Comparison of ENCODE assay signal across 12 cellular contexts in genomic region chr6:32114853-32115252, GRCh38. TPM values are rescaled to one million over a fixed set of nuclear protein-coding genes. Genes with fewer than 3 reads are reported as not detected.
DNase-seq lines count a peak whose midpoint lies in the region; ATAC-seq, FAIRE-seq and TF ChIP-seq lines count a peak whose summit lies in the region.
"Had no signal": no experiment of that assay in that cellular context is flagged by ENCODE, and none has a peak within 500 bp of the region (broad histone marks: within the 10 kb centered on the region; RNA-seq: fewer than 3 reads in every experiment).

No MANE protein-coding gene starts in this region.

- H3K36me3 ChIP-seq in heart right ventricle = peaks cover 0 to 52% (median 24%) of the 10 kb centered on the region in 9 donors
- H3K36me3 ChIP-seq in astrocyte (ENCODE audit: insufficient read depth, low read length) = peaks cover 17% of the 10 kb centered on the region
- peaks cover 25 to 42% of the 10 kb centered on the region in 2 donors for H3K36me3 ChIP-seq in kidney (ENCODE audit: control insufficient read depth in 1 of 2, insufficient read depth in 2 of 2, low read length in 2 of 2)
- peaks cover 39% of the 10 kb centered on the region for H3K36me3 ChIP-seq in upper lobe of right lung

- H3K9ac ChIP-seq in astrocyte (ENCODE audit: low read length) = no peak overlapping the region
- H3K9ac ChIP-seq in kidney (ENCODE audit: low read length in 2 of 2) = no peak overlapping the region

- peaks cover 17% of the 10 kb centered on the region for H3K36me3 Mint-ChIP-seq in astrocyte (ENCODE audit: low read depth, unreplicated experiment)
- H3K36me3 Mint-ChIP-seq in activated CD4-positive, alpha-beta memory T cell treated with anti-CD3 and anti-CD28 coated beads, Interleukin-2, amount 10 ng/mL, durations not matched to agents 7 days and 5 days (ENCODE audit: low read depth) = peaks cover 56% of the 10 kb centered on the region

- H3K27ac ChIP-seq in heart right ventricle (peak overlapping the region in 9 of 10 donors; percentile 5 to 96 (median 84)), astrocyte (ENCODE audit: low read depth, low read length) (no peak overlapping the region), kidney (ENCODE audit: low read depth in 2 of 2, low read length in 2 of 2) (peak overlapping the region; percentile 7 to 16), upper lobe of right lung (peak overlapping the region; percentile 77)

- FAIRE-seq in astrocyte (lab: Jason Lieb, UNC) = no peak
- FAIRE-seq in kidney (lab: Jason Lieb, UNC) = no peak

- H3K9me3 ChIP-seq in heart right ventricle (no peaks in the 10 kb centered on the region), astrocyte (ENCODE audit: insufficient read depth, low read depth, low read length) (no peaks in the 10 kb centered on the region), kidney (ENCODE audit: control insufficient read depth in 1 of 2, low read length in 2 of 2) (no peaks in the 10 kb centered on the region), upper lobe of right lung (no peaks in the 10 kb centered on the region)

- H3K4me3 ChIP-seq in heart right ventricle (no peak overlapping the region), astrocyte (ENCODE audit: insufficient read depth, low read depth, low read length) (no peak overlapping the region), kidney (ENCODE audit: low read length in 2 of 2) (no peak overlapping the region), upper lobe of right lung (no peak overlapping the region)
- H3K4me3 ChIP-seq: skin epidermis had no signal

- ATAC-seq in heart right ventricle (no peak), Right ventricle myocardium inferior (no peak), upper lobe of right lung (no peak)

- no peak for DNase-seq in heart right ventricle
- DNase-seq in Right ventricle myocardium inferior (ENCODE audit: missing footprints) = no peak
- DNase-seq in astrocyte (ENCODE audit: low read depth) = no peak
- DNase-seq in kidney = no peak
- no peak for DNase-seq in upper lobe of right lung
- no peak for DNase-seq in putamen (ENCODE audit: low spot score)
- DNase-seq in activated CD4-positive, alpha-beta memory T cell treated with anti-CD3 and anti-CD28 coated beads, Interleukin-2, amount 10 ng/mL, durations not matched to agents 7 days and 5 days = no peak
- DNase-seq in ACHN = no peak
- DNase-seq: Karpas-422, NCI-H82 had no signal

- TF ChIP-seq CTCF in heart right ventricle (IDR thresholded peaks at IDR 0.05) = no peak
- TF ChIP-seq CTCF in astrocyte (IDR thresholded peaks at IDR 0.05; ENCODE audit: insufficient read depth, low read depth, low read length) = no peak
- no peak for TF ChIP-seq CTCF in kidney (IDR thresholded peaks at IDR 0.05; ENCODE audit: borderline replicate concordance, extremely low read depth, insufficient read depth)
- TF ChIP-seq CTCF in upper lobe of right lung (IDR thresholded peaks at IDR 0.05) = no peak

- no peak overlapping the region for H2AFZ ChIP-seq in astrocyte (ENCODE audit: low read depth, low read length)

- H4K20me1 ChIP-seq in astrocyte (ENCODE audit: insufficient read depth, low read length) = peaks cover 19% of the 10 kb centered on the region

- peaks cover 8% of the 10 kb centered on the region for H3K4me1 Mint-ChIP-seq in astrocyte (ENCODE audit: low read depth, unreplicated experiment)
- peaks cover 2% of the 10 kb centered on the region for H3K4me1 Mint-ChIP-seq in activated CD4-positive, alpha-beta memory T cell treated with anti-CD3 and anti-CD28 coated beads, Interleukin-2, amount 10 ng/mL, durations not matched to agents 7 days and 5 days

- no peaks in the 10 kb centered on the region for H3K79me2 ChIP-seq in astrocyte (ENCODE audit: insufficient read depth, low read length)

- H3K9me3 Mint-ChIP-seq in astrocyte (ENCODE audit: unreplicated experiment) = no peaks in the 10 kb centered on the region
- no peaks in the 10 kb centered on the region for H3K9me3 Mint-ChIP-seq in activated CD4-positive, alpha-beta memory T cell treated with anti-CD3 and anti-CD28 coated beads, Interleukin-2, amount 10 ng/mL, durations not matched to agents 7 days and 5 days

- 61 to 72% methylated on average over 9 of the region's 9 CpGs for WGBS in heart right ventricle, 2 donors

- peaks cover 21 to 70% (median 58%) of the 10 kb centered on the region in 9 donors for H3K4me1 ChIP-seq in heart right ventricle
- peaks cover 18% of the 10 kb centered on the region for H3K4me1 ChIP-seq in astrocyte (ENCODE audit: insufficient read depth, low read length)
- H3K4me1 ChIP-seq in kidney (ENCODE audit: control insufficient read depth in 1 of 2, insufficient read depth in 1 of 2, low read depth in 1 of 2, low read length in 2 of 2) = peaks cover 11 to 23% of the 10 kb centered on the region in 2 donors
- peaks cover 50% of the 10 kb centered on the region for H3K4me1 ChIP-seq in upper lobe of right lung

- H3K27ac Mint-ChIP-seq in astrocyte (ENCODE audit: unreplicated experiment) = peak overlapping the region; percentile 87
- H3K27ac Mint-ChIP-seq in activated CD4-positive, alpha-beta memory T cell treated with anti-CD3 and anti-CD28 coated beads, Interleukin-2, amount 10 ng/mL, durations not matched to agents 7 days and 5 days = no peak overlapping the region

- H3K27me3 Mint-ChIP-seq in astrocyte (ENCODE audit: low read depth, unreplicated experiment) = peaks cover 16% of the 10 kb centered on the region
- H3K27me3 Mint-ChIP-seq in activated CD4-positive, alpha-beta memory T cell treated with anti-CD3 and anti-CD28 coated beads, Interleukin-2, amount 10 ng/mL, durations not matched to agents 7 days and 5 days = peaks cover 2% of the 10 kb centered on the region

- peak overlapping the region; percentile 21 for H3K4me2 ChIP-seq in astrocyte (ENCODE audit: low read length)

- in situ Hi-C loops in ACHN (cut with HindIII; ENCODE audit: low pct_ligation_motif_present, low pct_unique_long_range_greater_than_20kb, low sequenced_read_pairs) = no loop called here

- H3K27me3 ChIP-seq in heart right ventricle (no peaks in the 10 kb centered on the region), astrocyte (ENCODE audit: insufficient read depth, low read length) (no peaks in the 10 kb centered on the region), upper lobe of right lung (no peaks in the 10 kb centered on the region)

- intact Hi-C loops in heart right ventricle (cut with DNase I) = loop anchor here in 6 of 10 donors (5.0 to 10.0 kb wide), 5 partner anchors 37 to 130 kb away; partner anchors contain the start of genes PPT2 (in 2 of the 6) and PRRT1 (in 2 of the 6)
- intact Hi-C loops in Right ventricle myocardium inferior (cut with DNase I) = loop anchor here (10.0 kb wide), 1 partner anchor 130 kb away; no protein-coding TSS in a partner anchor
- intact Hi-C loops in kidney (cut with DNase I) = no loop called here
- intact Hi-C loops in upper lobe of right lung (cut with DNase I) = no loop called here

- no peak overlapping the region for H3K4me3 Mint-ChIP-seq in astrocyte (ENCODE audit: unreplicated experiment)
- no peak overlapping the region for H3K4me3 Mint-ChIP-seq in activated CD4-positive, alpha-beta memory T cell treated with anti-CD3 and anti-CD28 coated beads, Interleukin-2, amount 10 ng/mL, durations not matched to agents 7 days and 5 days

- POLR2A ChIA-PET in activated CD4-positive, alpha-beta memory T cell treated with anti-CD3 and anti-CD28 coated beads, Interleukin-2, amount 10 ng/mL, durations not matched to agents 7 days and 5 days (lab: Charles Lee) = interaction anchor here (1.6 kb wide), 1 partner anchor 13 kb away, joined by 7 read pairs; the partner anchor contains the start of gene ATF6B

- CTCF ChIA-PET in activated CD4-positive, alpha-beta memory T cell treated with anti-CD3 and anti-CD28 coated beads, Interleukin-2, amount 10 ng/mL, durations not matched to agents 7 days and 5 days (lab: Charles Lee) = interaction anchor here (0.7 kb wide), 1 partner anchor 40 kb away, joined by 3 read pairs; no protein-coding TSS in a partner anchor

RNA-seq across cellular contexts. Expression of gene TNXB, which starts 5.7 kb away (rescaled TPM):
- total RNA-seq in heart right ventricle (100 to 1,000 TPM in 1 of 10 donors, 10 to 100 TPM in 9; 36.2 to 123 (median 61.4) TPM), Right ventricle myocardium inferior (73.3 TPM), astrocyte (1.8 and 2.3 TPM in 2 replicates), kidney (88.2 TPM), upper lobe of right lung (162 TPM)
- polyA plus RNA-seq in heart right ventricle (10 to 100 TPM; 49.0 to 96.7 TPM), kidney (ENCODE audit: insufficient read depth, low read depth, low replicate concordance) (13.3 TPM)
- 1 to 10 TPM; 5.7 to 6.4 TPM for total RNA-seq in activated CD4-positive, alpha-beta memory T cell treated with anti-CD3 and anti-CD28 coated beads, Interleukin-2, amount 10 ng/mL, durations not matched to agents 7 days and 5 days

RNA-seq across cellular contexts. Expression of gene ATF6B, which starts 13.2 kb away (rescaled TPM):
- total RNA-seq in heart right ventricle = 10 to 100 TPM; 20.1 to 44.4 (median 29.4) TPM
- polyA plus RNA-seq in heart right ventricle = 10 to 100 TPM; 23.4 to 47.0 TPM
- 24.4 TPM for total RNA-seq in Right ventricle myocardium inferior
- 68.7 and 70.1 TPM in 2 replicates for total RNA-seq in astrocyte
- total RNA-seq in kidney = 104 TPM
- polyA plus RNA-seq in kidney (ENCODE audit: insufficient read depth, low read depth, low replicate concordance) = 40.3 TPM
- 78.1 TPM for total RNA-seq in upper lobe of right lung
- 100 to 1,000 TPM; 142 to 147 TPM for total RNA-seq in activated CD4-positive, alpha-beta memory T cell treated with anti-CD3 and anti-CD28 coated beads, Interleukin-2, amount 10 ng/mL, durations not matched to agents 7 days and 5 days

RNA-seq across cellular contexts. Expression of gene FKBPL, which starts 15.2 kb away (rescaled TPM):
- 1 to 10 TPM in 8 of 10 donors, under 1 TPM in 2; 0.72 to 3.4 (median 2.2) TPM for total RNA-seq in heart right ventricle
- polyA plus RNA-seq in heart right ventricle = 1 to 10 TPM; 3.4 to 7.2 TPM
- total RNA-seq in Right ventricle myocardium inferior = 2.8 TPM
- total RNA-seq in astrocyte = 5.2 TPM in 2 replicates
- total RNA-seq in kidney = 4.8 TPM
- polyA plus RNA-seq in kidney (ENCODE audit: insufficient read depth, low read depth, low replicate concordance) = 5.7 TPM
- total RNA-seq in upper lobe of right lung = 4.3 TPM
- 1 to 10 TPM; 7.6 to 8.6 TPM for total RNA-seq in activated CD4-positive, alpha-beta memory T cell treated with anti-CD3 and anti-CD28 coated beads, Interleukin-2, amount 10 ng/mL, durations not matched to agents 7 days and 5 days

RNA-seq across cellular contexts. Expression of gene PRRT1, which starts 36.9 kb away (rescaled TPM):
- total RNA-seq in heart right ventricle = 1 to 10 TPM in 3 of 10 donors, under 1 TPM in 7; 0.17 to 1.4 (median 0.49) TPM
- polyA plus RNA-seq in heart right ventricle = 1 to 10 TPM; 1.1 to 2.9 TPM
- 0.46 TPM for total RNA-seq in Right ventricle myocardium inferior
- total RNA-seq in astrocyte = 0.45 and 0.67 TPM in 2 replicates
- total RNA-seq in kidney = 2.4 TPM
- polyA plus RNA-seq in kidney (ENCODE audit: insufficient read depth, low read depth, low replicate concordance) = 4.0 TPM
- 1.4 TPM for total RNA-seq in upper lobe of right lung
- under 1 TPM; 0.13 to 0.28 TPM for total RNA-seq in activated CD4-positive, alpha-beta memory T cell treated with anti-CD3 and anti-CD28 coated beads, Interleukin-2, amount 10 ng/mL, durations not matched to agents 7 days and 5 days
- total RNA-seq: kidney epithelial cell had no signal

RNA-seq across cellular contexts. Expression of gene PPT2, which starts 39.1 kb away (rescaled TPM):
- total RNA-seq in heart right ventricle (10 to 100 TPM; 18.0 to 31.8 (median 23.7) TPM), Right ventricle myocardium inferior (22.8 TPM), astrocyte (25.6 and 33.0 TPM in 2 replicates), kidney (23.0 TPM), upper lobe of right lung (19.2 TPM)
- polyA plus RNA-seq in heart right ventricle (10 to 100 TPM; 16.8 to 17.6 TPM), kidney (ENCODE audit: insufficient read depth, low read depth, low replicate concordance) (20.3 TPM)
- 1 to 10 TPM; 8.3 to 9.4 TPM for total RNA-seq in activated CD4-positive, alpha-beta memory T cell treated with anti-CD3 and anti-CD28 coated beads, Interleukin-2, amount 10 ng/mL, durations not matched to agents 7 days and 5 days

Comparison
In these comparisons a context has a peak if more than half of its experiments do, and no peak if none do; other contexts are left out.
1. RNA of gene TNXB, which starts 5.7 kb away (total RNA-seq): 162 TPM in upper lobe of right lung (single experiment), 88.2 TPM in kidney (single experiment), 73.3 TPM in Right ventricle myocardium inferior (single experiment) and 36.2 to 123 TPM in heart right ventricle; 5.7 to 6.4 TPM in activated CD4-positive, alpha-beta memory T cell treated with anti-CD3 and anti-CD28 coated beads, Interleukin-2, amount 10 ng/mL, durations not matched to agents 7 days and 5 days and 1.8 to 2.3 TPM in astrocyte; every median in the first group is over 4 times any median in the second.
2. intact Hi-C loops: an anchor here in heart right ventricle (5.0 to 10.0 kb wide) and Right ventricle myocardium inferior (10.0 kb wide); none called in kidney and upper lobe of right lung.